ENCODE assay signal across 32 cellular contexts in the genomic region with DNA sequence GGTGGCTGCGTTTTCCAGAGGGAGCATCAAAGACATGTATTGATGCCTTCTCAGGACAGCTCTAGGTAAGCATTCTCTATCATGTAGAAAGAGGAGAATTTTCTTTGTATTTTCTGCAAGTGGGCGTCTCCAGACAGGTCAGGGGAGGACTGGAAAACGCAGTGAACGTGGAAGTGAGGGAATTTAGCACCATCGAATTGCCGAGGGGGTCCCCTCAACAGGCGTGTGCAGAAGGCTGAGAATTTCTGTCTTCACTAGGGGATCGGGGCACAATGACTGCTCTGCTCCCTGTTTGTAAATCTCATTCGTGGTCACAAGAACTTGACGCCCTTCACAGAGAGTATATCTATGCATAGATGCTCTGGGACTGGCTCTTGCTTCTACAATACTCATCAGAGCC. TPM values are rescaled to one million over a fixed set of nuclear protein-coding genes. Genes with fewer than 3 reads are reported as not detected.
"Had no signal": no experiment of that assay in that cellular context is flagged by ENCODE, and none has a peak within 500 bp of the region (broad histone marks: within the 10 kb centered on the region; RNA-seq: fewer than 3 reads in every experiment).

No MANE protein-coding gene starts in this region.

- ATAC-seq: esophagus mucosa; gastroesophageal sphincter; heart left ventricle; left cardiac atrium; left lung; naive thymus-derived CD4-positive, alpha-beta T cell; pancreas; stimulated activated effector memory CD8-positive, alpha-beta T cell treated with anti-CD3 and anti-CD28 coated beads, Interleukin-12 subunit alpha, Interleukin-12 subunit beta, amount 100 ng/mL, for 72 hours had no signal

- H3K27ac ChIP-seq: epithelial cell of prostate, gastroesophageal sphincter, heart left ventricle, hepatocyte, left lung, pancreas, right atrium auricular region, sigmoid colon, stomach, tibial artery had no signal

- H2AFZ ChIP-seq: hepatocyte had no signal

- H3K79me2 ChIP-seq: hepatocyte had no signal

- H3K4me3 ChIP-seq: gastroesophageal sphincter, heart left ventricle, hepatocyte, left lung, pancreas, right atrium auricular region, sigmoid colon, stomach, tibial artery had no signal

- H3K4me2 ChIP-seq: hepatocyte had no signal

- H3K9me3 ChIP-seq: heart left ventricle, left lung, pancreas, right atrium auricular region, sigmoid colon had no signal

- H3K36me3 ChIP-seq: gastroesophageal sphincter, heart left ventricle, left lung, pancreas, right atrium auricular region, sigmoid colon, stomach, tibial artery had no signal

- FAIRE-seq: colon, pancreas had no signal

- H3K27me3 ChIP-seq: pancreas, right atrium auricular region had no signal

- DNase-seq: effector CD8-positive, alpha-beta T cell; endodermal cell; foreskin fibroblast; heart left ventricle; left cardiac atrium; left lung; mesenchymal stem cell; midbrain; naive thymus-derived CD4-positive, alpha-beta T cell; occipital lobe; pancreas; sigmoid colon; stimulated activated CD4-positive, alpha-beta T cell treated with anti-CD3 and anti-CD28 coated beads, Interleukin-2, amount 100 ng/mL, for 24 hours; stimulated activated CD4-positive, alpha-beta T cell treated with anti-CD3 and anti-CD28 coated beads, Interleukin-4, amount 100 ng/mL, for 24 hours; stimulated activated naive CD4-positive, alpha-beta T cell treated with Interleukin-2 at 50 U/mL for 16 hours; stomach; tibial artery had no signal

RNA-seq across cellular contexts. Expression of a gene that starts 5.0 kb away (rescaled TPM):
- total RNA-seq: endodermal cell; esophagus mucosa; gastroesophageal sphincter; hepatocyte; kidney epithelial cell; left lung; lower leg skin; lung microvascular endothelial cell; mucosa of gallbladder; naive thymus-derived CD4-positive, alpha-beta T cell; pancreas; progenitor cell of endocrine pancreas; right atrium auricular region; sigmoid colon; skeletal muscle tissue; stomach; urinary bladder had no signal
- polyA plus RNA-seq: naive thymus-derived CD4-positive, alpha-beta T cell; neural cell; pancreas; stomach had no signal
